ENCODE assay signal across 8 cellular contexts in genomic region chr11:57249384-57250319, GRCh38. TPM values are rescaled to one million over a fixed set of nuclear protein-coding genes. Genes with fewer than 3 reads are reported as not detected.
DNase-seq lines count a peak whose midpoint lies in the region; ATAC-seq and TF ChIP-seq lines count a peak whose summit lies in the region.

No MANE protein-coding gene starts in this region.

- no peaks in the 10 kb centered on the region for H3K9me3 ChIP-seq in parathyroid adenoma (ENCODE audit: control insufficient read depth, low read length)

- no peak overlapping the region for H3K4me2 ChIP-seq in parathyroid adenoma (ENCODE audit: low read length)

- H3K9ac ChIP-seq in parathyroid adenoma = no peak overlapping the region

- peak; percentile 81 for ATAC-seq in GM18511 (IDR thresholded peaks at IDR 0.05; ENCODE audit: unreplicated experiment)
- peak; percentile 48 for ATAC-seq in HG03103 (IDR thresholded peaks at IDR 0.05; ENCODE audit: low read depth, unreplicated experiment)
- peak; percentile 74 for ATAC-seq in foreskin keratinocyte

- peak; percentile 90 for TF ChIP-seq CTCF in AG10803 (conservative IDR thresholded peaks at IDR 0.05; ENCODE audit: low read length)
- peak; percentile 87 for TF ChIP-seq CTCF in foreskin keratinocyte (conservative IDR thresholded peaks at IDR 0.05)
- TF ChIP-seq CTCF in parathyroid adenoma (IDR thresholded peaks at IDR 0.05) = peak; percentile 64

- peak overlapping the region; percentile 14 for H2AFZ ChIP-seq in parathyroid adenoma

- no peaks in the 10 kb centered on the region for H3K79me2 ChIP-seq in parathyroid adenoma

- H3K4me1 ChIP-seq in foreskin keratinocyte (peaks cover 4% of the 10 kb centered on the region), parathyroid adenoma (no peaks in the 10 kb centered on the region)

- peak overlapping the region; percentile 15; the same call in 1 of the 2 replicates for H3K4me3 ChIP-seq in AG10803 (ENCODE audit: low read length)
- H3K4me3 ChIP-seq in parathyroid adenoma (ENCODE audit: low read depth, low read length) = no peak overlapping the region

- H3K27ac ChIP-seq in foreskin keratinocyte (no peak overlapping the region), parathyroid adenoma (no peak overlapping the region)

- no peaks in the 10 kb centered on the region for H3K36me3 ChIP-seq in parathyroid adenoma (ENCODE audit: control insufficient read depth, insufficient read depth, low read length)

- DNase-seq in AG10803 (ENCODE audit: low read depth) = peak; percentile 53
- peak; percentile 38 for DNase-seq in NCI-H526 treated with DMSO at 0.1 percent for 48 hours (lab: John Stamatoyannopoulos, UW)
- DNase-seq in activated T-cell treated with anti-CD3 and anti-CD28 coated beads for 4 hours = peak; percentile 11
- peak; percentile 46 to 63 for DNase-seq in foreskin keratinocyte
- no peak for DNase-seq in HuH-7.5 (ENCODE audit: low spot score)

- no peaks in the 10 kb centered on the region for H3K27me3 ChIP-seq in foreskin keratinocyte
- H3K27me3 ChIP-seq in parathyroid adenoma (ENCODE audit: control insufficient read depth, insufficient read depth, low read length) = no peaks in the 10 kb centered on the region

RNA-seq across cellular contexts. Expression of gene APLNR, which starts 12.6 kb away (rescaled TPM):
- total RNA-seq in foreskin keratinocyte = not detected in 2 replicates
- not detected in 2 replicates for polyA plus RNA-seq in foreskin keratinocyte
